15 cellular contexts compared by ENCODE assay signal in genomic region chr1:33082575-33083112, GRCh38. TPM values are rescaled to one million over a fixed set of nuclear protein-coding genes. Genes with fewer than 3 reads are reported as not detected.
DNase-seq lines count a peak whose midpoint lies in the region; ATAC-seq and TF ChIP-seq lines count a peak whose summit lies in the region.
"Had no signal": no experiment of that assay in that cellular context is flagged by ENCODE, and none has a peak within 500 bp of the region (broad histone marks: within the 10 kb centered on the region; RNA-seq: fewer than 3 reads in every experiment).

No MANE protein-coding gene starts in this region.

- H3K4me1 ChIP-seq in gastrocnemius medialis, result peaks cover 13 to 18% of the 10 kb centered on the region in 2 donors

- ATAC-seq in gastrocnemius medialis, result no peak
- ATAC-seq: stimulated activated naive B cell treated with anti-CD40 and anti-IgM and Interleukin-4, amounts not matched to agents 10 μg/mL and 1 μg/mL and 100 μg/mL, for 72 hours had no signal

- H3K27ac Mint-ChIP-seq in Calu3 (ENCODE audit: unreplicated experiment) (no peak overlapping the region), IgD-negative memory B cell (no peak overlapping the region), neural crest cell (ENCODE audit: unreplicated experiment) (no peak overlapping the region)
- H3K27ac Mint-ChIP-seq: stimulated activated naive B cell treated with anti-CD40 and anti-IgM and Interleukin-4, amounts not matched to agents 10 μg/mL and 1 μg/mL and 100 μg/mL, for 72 hours had no signal

- H3K27ac ChIP-seq in cingulate gyrus (ENCODE audit: low read depth, low read length), result peak overlapping the region; percentile 4
- no peak overlapping the region for H3K27ac ChIP-seq in gastrocnemius medialis
- H3K27ac ChIP-seq: cardiac muscle cell, neutrophil had no signal

- no peaks in the 10 kb centered on the region for H3K9me3 ChIP-seq in gastrocnemius medialis
- H3K9me3 ChIP-seq: esophagus muscularis mucosa, neutrophil had no signal

- intact Hi-C loops in Calu3 (cut with micrococcal nuclease; ENCODE audit: unreplicated experiment) (no loop called here), gastrocnemius medialis (cut with DNase I; ENCODE audit: low total_unique reads) (loop anchor here (10.0 kb wide), 1 partner anchor 378 kb away; the partner anchor contains the start of gene SYNC)

- H3K27me3 Mint-ChIP-seq in Calu3 (ENCODE audit: unreplicated experiment), result peaks cover 18% of the 10 kb centered on the region
- H3K27me3 Mint-ChIP-seq in IgD-negative memory B cell, result peaks cover 10% of the 10 kb centered on the region
- H3K27me3 Mint-ChIP-seq in neural crest cell (ENCODE audit: low read depth), result peaks cover 20% of the 10 kb centered on the region

- H3K4me1 Mint-ChIP-seq in Calu3 (ENCODE audit: low read depth, unreplicated experiment) (peaks cover 9% of the 10 kb centered on the region), IgD-negative memory B cell (peaks cover 11 to 20% (median 15%) of the 10 kb centered on the region in 3 donors), neural crest cell (peaks cover 27% of the 10 kb centered on the region)

- CTCF ChIA-PET in Calu3 (lab: Charles Lee), result interaction anchor here (1.8 kb wide), 1 partner anchor 184 kb away, joined by 4 read pairs; no protein-coding TSS in a partner anchor

- H3K4me3 Mint-ChIP-seq in Calu3 (ENCODE audit: low read depth, unreplicated experiment), result peak overlapping the region; percentile 61
- peak overlapping the region; percentile 49 to 79 (median 64) for H3K4me3 Mint-ChIP-seq in IgD-negative memory B cell
- H3K4me3 Mint-ChIP-seq in neural crest cell, result peak overlapping the region; percentile 73

- DNase-seq in Calu3 (no peak), neural crest cell (ENCODE audit: low read depth, low spot score) (no peak), GM10266 (ENCODE audit: extremely low spot score) (no peak), gastrocnemius medialis (no peak)
- no peak for DNase-seq in activated CD8-positive, alpha-beta memory T cell treated with anti-CD3 and anti-CD28 coated beads for 24 hours
- DNase-seq: activated CD4-positive, alpha-beta T cell treated with anti-CD3 and anti-CD28 coated beads, Interleukin-2, amount 50 U/mL, for 1 hour; NCI-H1694 treated with DMSO at 0.1 percent for 48 hours; NCI-H748 treated with DMSO at 0.1 percent for 48 hours; SHP77 treated with DMSO at 0.1 percent for 48 hours; stimulated activated naive B cell treated with anti-CD40 and anti-IgM and Interleukin-4, amounts not matched to agents 10 μg/mL and 1 μg/mL and 100 μg/mL, for 72 hours had no signal

- H3K9me3 Mint-ChIP-seq in Calu3 (ENCODE audit: low read depth, unreplicated experiment) (no peaks in the 10 kb centered on the region), IgD-negative memory B cell (no peaks in the 10 kb centered on the region), neural crest cell (no peaks in the 10 kb centered on the region)
- H3K9me3 Mint-ChIP-seq: stimulated activated naive B cell treated with anti-CD40 and anti-IgM and Interleukin-4, amounts not matched to agents 10 μg/mL and 1 μg/mL and 100 μg/mL, for 72 hours had no signal

- peaks cover 19% of the 10 kb centered on the region for H3K36me3 Mint-ChIP-seq in Calu3 (ENCODE audit: insufficient read depth, unreplicated experiment)
- H3K36me3 Mint-ChIP-seq in IgD-negative memory B cell, result no peaks in the 10 kb centered on the region
- H3K36me3 Mint-ChIP-seq in neural crest cell (ENCODE audit: low read depth), result no peaks in the 10 kb centered on the region
- H3K36me3 Mint-ChIP-seq: stimulated activated naive B cell treated with anti-CD40 and anti-IgM and Interleukin-4, amounts not matched to agents 10 μg/mL and 1 μg/mL and 100 μg/mL, for 72 hours had no signal

- no peaks in the 10 kb centered on the region for H3K27me3 ChIP-seq in gastrocnemius medialis
- H3K27me3 ChIP-seq: esophagus muscularis mucosa had no signal

- TF ChIP-seq POLR2A in gastrocnemius medialis (IDR thresholded peaks at IDR 0.05), result no peak

- H3K4me3 ChIP-seq in gastrocnemius medialis, result no peak overlapping the region
- H3K4me3 ChIP-seq: cardiac muscle cell had no signal

- in situ Hi-C loops in gastrocnemius medialis (cut with MboI; ENCODE audit: low sequenced_read_pairs in 4 of 4), result loop anchor here in 2 of 4 donors (5.0 to 10.0 kb wide), 2 partner anchors 145 to 148 kb away; no protein-coding TSS in a partner anchor

- no peaks in the 10 kb centered on the region for H3K36me3 ChIP-seq in gastrocnemius medialis
- H3K36me3 ChIP-seq: cardiac muscle cell, esophagus muscularis mucosa, neutrophil had no signal

- TF ChIP-seq CTCF in Calu3 (IDR thresholded peaks at IDR 0.05; ENCODE audit: unreplicated experiment), result no peak
- no peak for TF ChIP-seq CTCF in neural crest cell (conservative IDR thresholded peaks at IDR 0.05)
- no peak for TF ChIP-seq CTCF in GM10266 (IDR thresholded peaks at IDR 0.05; ENCODE audit: control insufficient read depth, insufficient read depth, low read depth, missing control alignments)
- TF ChIP-seq CTCF in gastrocnemius medialis (IDR thresholded peaks at IDR 0.05 in 4 of 5, conservative IDR thresholded peaks at IDR 0.05 in 1 of 5), result no peak

- no TSS peak for BruUV-seq in Calu3 (replicated peaks; lab: Mats Ljungman, UMichigan)

RNA-seq across cellular contexts. Expression of gene AZIN2, which starts 1.7 kb away (rescaled TPM):
- total RNA-seq in Calu3 (2022) (3.3 and 3.6 TPM in 2 replicates), neural crest cell (8.1 and 9.7 TPM in 2 replicates), gastrocnemius medialis (1 to 10 TPM in 3 of 4 donors, under 1 TPM in 1; 0.52 to 3.1 (median 1.2) TPM)
- 0.80 TPM for polyA plus RNA-seq in IgD-negative memory B cell

RNA-seq across cellular contexts. Expression of gene AK2, which starts 46.0 kb away (rescaled TPM):
- total RNA-seq in Calu3 (2022) (226 and 233 TPM in 2 replicates), neural crest cell (134 and 135 TPM in 2 replicates), gastrocnemius medialis (100 to 1,000 TPM; 125 to 261 (median 152) TPM)
- polyA plus RNA-seq in IgD-negative memory B cell, result 112 TPM
